Comparison of ENCODE assay signal across 16 cellular contexts in the genomic region with DNA sequence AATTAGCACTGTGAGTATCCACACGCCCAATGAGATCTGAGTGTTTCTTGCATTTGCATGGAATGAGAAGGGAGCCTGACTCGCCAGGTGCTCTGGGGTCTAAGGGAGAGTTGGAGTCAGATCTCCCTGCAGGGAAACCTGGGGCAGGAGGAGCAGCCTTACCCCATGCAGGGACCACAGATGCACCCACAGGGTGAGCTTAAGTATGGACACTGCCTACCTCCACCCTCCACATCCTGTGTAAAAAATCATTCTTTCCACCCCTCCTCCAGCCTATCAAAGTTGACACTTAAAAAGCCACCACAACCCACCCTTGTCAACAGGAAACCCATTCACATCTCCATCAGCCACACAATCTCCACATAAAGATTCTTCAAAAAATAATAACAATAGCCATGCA.
DNase-seq lines count a peak whose midpoint lies in the region; ATAC-seq, FAIRE-seq and TF ChIP-seq lines count a peak whose summit lies in the region.
"Had no signal": no experiment of that assay in that cellular context is flagged by ENCODE, and none has a peak within 500 bp of the region (broad histone marks: within the 10 kb centered on the region; RNA-seq: fewer than 3 reads in every experiment).

No MANE protein-coding gene starts in this region.

- H3K9me2 ChIP-seq in Loucy (replicated peaks; ENCODE audit: low read depth, low read length) = no peaks in the 10 kb centered on the region

- no peaks in the 10 kb centered on the region for H3K36me3 ChIP-seq in Loucy (ENCODE audit: insufficient read depth, low read length)
- no peaks in the 10 kb centered on the region for H3K36me3 ChIP-seq in small intestine (ENCODE audit: control insufficient read depth in 2 of 2, insufficient read depth in 2 of 2, low read length in 2 of 2)
- H3K36me3 ChIP-seq in sigmoid colon = no peaks in the 10 kb centered on the region
- H3K36me3 ChIP-seq: brain microvascular endothelial cell, neural progenitor cell had no signal

- TF ChIP-seq CTCF in Loucy (conservative IDR thresholded peaks at IDR 0.05; ENCODE audit: low read length) (no peak), sigmoid colon (IDR thresholded peaks at IDR 0.05) (no peak)

- H3K4me3 Mint-ChIP-seq in activated naive CD4-positive, alpha-beta T cell treated with anti-CD3 and anti-CD28 coated beads for 36 hours = no peak overlapping the region
- no peak overlapping the region for H3K4me3 Mint-ChIP-seq in activated naive CD8-positive, alpha-beta T cell treated with anti-CD3 and anti-CD28 coated beads for 36 hours
- H3K4me3 Mint-ChIP-seq: neural progenitor cell had no signal

- no peak for TF ChIP-seq EP300 in sigmoid colon (IDR thresholded peaks at IDR 0.05)

- H3K4me2 ChIP-seq in Loucy (ENCODE audit: low read depth, low read length, poor library complexity, severe bottlenecking) = peak overlapping the region; percentile 65
- H3K4me2 ChIP-seq: neural progenitor cell had no signal

- no peak for FAIRE-seq in small intestine (lab: Jason Lieb, UNC)

- no peaks in the 10 kb centered on the region for H3K36me3 Mint-ChIP-seq in activated naive CD4-positive, alpha-beta T cell treated with anti-CD3 and anti-CD28 coated beads for 36 hours (ENCODE audit: low read depth)
- H3K36me3 Mint-ChIP-seq in activated naive CD8-positive, alpha-beta T cell treated with anti-CD3 and anti-CD28 coated beads for 36 hours = peaks cover 2% of the 10 kb centered on the region
- H3K36me3 Mint-ChIP-seq: neural progenitor cell had no signal

- peak overlapping the region; percentile 73 for H3K27ac Mint-ChIP-seq in activated naive CD4-positive, alpha-beta T cell treated with anti-CD3 and anti-CD28 coated beads for 36 hours
- H3K27ac Mint-ChIP-seq in activated naive CD8-positive, alpha-beta T cell treated with anti-CD3 and anti-CD28 coated beads for 36 hours = peak overlapping the region; percentile 79
- H3K27ac Mint-ChIP-seq: neural progenitor cell had no signal

- no peaks in the 10 kb centered on the region for H3K27me3 ChIP-seq in Loucy (ENCODE audit: insufficient read depth, low read length, poor library complexity, severe bottlenecking)
- no peaks in the 10 kb centered on the region for H3K27me3 ChIP-seq in small intestine (ENCODE audit: control insufficient read depth in 2 of 2, insufficient read depth in 2 of 2, low read length in 2 of 2)
- no peaks in the 10 kb centered on the region for H3K27me3 ChIP-seq in sigmoid colon

- H3K79me2 ChIP-seq in Loucy (ENCODE audit: insufficient read depth, low read length) = no peaks in the 10 kb centered on the region

- no peaks in the 10 kb centered on the region for H4K20me1 ChIP-seq in Loucy (ENCODE audit: insufficient read depth, low read length, poor library complexity, severe bottlenecking)

- peaks cover 83% of the 10 kb centered on the region for H3K4me1 Mint-ChIP-seq in activated naive CD4-positive, alpha-beta T cell treated with anti-CD3 and anti-CD28 coated beads for 36 hours (ENCODE audit: low read depth)
- H3K4me1 Mint-ChIP-seq in activated naive CD8-positive, alpha-beta T cell treated with anti-CD3 and anti-CD28 coated beads for 36 hours = peaks cover 84% of the 10 kb centered on the region

- TF ChIP-seq POLR2A in sigmoid colon (IDR thresholded peaks at IDR 0.05) = no peak

- no peaks in the 10 kb centered on the region for H3K9me3 Mint-ChIP-seq in activated naive CD4-positive, alpha-beta T cell treated with anti-CD3 and anti-CD28 coated beads for 36 hours
- no peaks in the 10 kb centered on the region for H3K9me3 Mint-ChIP-seq in activated naive CD8-positive, alpha-beta T cell treated with anti-CD3 and anti-CD28 coated beads for 36 hours
- H3K9me3 Mint-ChIP-seq: neural progenitor cell had no signal

- H3K27me3 Mint-ChIP-seq in activated naive CD4-positive, alpha-beta T cell treated with anti-CD3 and anti-CD28 coated beads for 36 hours (ENCODE audit: low read depth) = no peaks in the 10 kb centered on the region
- H3K27me3 Mint-ChIP-seq in activated naive CD8-positive, alpha-beta T cell treated with anti-CD3 and anti-CD28 coated beads for 36 hours = no peaks in the 10 kb centered on the region

- peaks cover 3% of the 10 kb centered on the region; the same call in 1 of the 2 replicates for H3F3A ChIP-seq in Loucy (ENCODE audit: low read depth)

- no peak overlapping the region for H3K9ac ChIP-seq in Loucy (ENCODE audit: low read depth, low read length, poor library complexity, severe bottlenecking)
- H3K9ac ChIP-seq: neural progenitor cell had no signal

- intact Hi-C loops in activated naive CD4-positive, alpha-beta T cell treated with anti-CD3 and anti-CD28 coated beads for 36 hours (cut with micrococcal nuclease) = loop anchor here (2.0 to 5.0 kb wide), 2 partner anchors 44 to 322 kb away; partner anchors contain the start of gene RSPH14
- intact Hi-C loops in sigmoid colon (cut with DNase I) = no loop called here

- H3K4me3 ChIP-seq in Loucy (ENCODE audit: low read length, poor library complexity, severe bottlenecking) = peak overlapping the region; percentile 36
- H3K4me3 ChIP-seq in small intestine (ENCODE audit: low read depth in 1 of 2, low read length in 2 of 2) = no peak overlapping the region
- no peak overlapping the region for H3K4me3 ChIP-seq in sigmoid colon
- H3K4me3 ChIP-seq: neural progenitor cell had no signal

- H3K4me1 ChIP-seq in Loucy (ENCODE audit: insufficient read depth, low read length, poor library complexity, severe bottlenecking) (peaks cover 78% of the 10 kb centered on the region), small intestine (ENCODE audit: control insufficient read depth in 2 of 2, insufficient read depth in 1 of 2, low read depth in 1 of 2, low read length in 1 of 2) (no peaks in the 10 kb centered on the region), sigmoid colon (peaks cover 0 to 13% (median 4%) of the 10 kb centered on the region in 4 donors)
- H3K4me1 ChIP-seq: neural progenitor cell had no signal

- CTCF ChIA-PET in activated naive CD4-positive, alpha-beta T cell treated with anti-CD3 and anti-CD28 coated beads for 36 hours (lab: Charles Lee) = interaction anchor here (0.7 to 3.2 kb wide), 6 partner anchors 9 to 75 kb away, joined by 3 to 32 read pairs (median 7); no protein-coding TSS in a partner anchor

- 64 to 83% (median 75%) methylated on average over 2 of the region's 2 CpGs for WGBS in small intestine, 3 donors
- 75 to 83% methylated on average over 2 of the region's 2 CpGs for WGBS in sigmoid colon, 2 donors

- no peaks in the 10 kb centered on the region for H3K9me3 ChIP-seq in Loucy (ENCODE audit: insufficient read depth, low read depth, low read length)
- H3K9me3 ChIP-seq in small intestine (ENCODE audit: control insufficient read depth, low read depth) = no peaks in the 10 kb centered on the region
- H3K9me3 ChIP-seq in sigmoid colon = no peaks in the 10 kb centered on the region

- H3K27ac ChIP-seq in small intestine (ENCODE audit: low read depth in 1 of 2, low read length in 1 of 2) = peak overlapping the region in 1 of 2 donors; percentile 56
- H3K27ac ChIP-seq in sigmoid colon = no peak overlapping the region
- H3K27ac ChIP-seq: brain microvascular endothelial cell, neural progenitor cell had no signal

- H2AFZ ChIP-seq in Loucy (ENCODE audit: low read length) = no peak overlapping the region
- H2AFZ ChIP-seq: neural progenitor cell had no signal

- peak; percentile 41 for DNase-seq in activated naive CD4-positive, alpha-beta T cell treated with anti-CD3 and anti-CD28 coated beads for 36 hours
- DNase-seq in activated naive CD4-positive, alpha-beta T cell (lab: John Stamatoyannopoulos, UW) = no peak
- DNase-seq in activated naive CD8-positive, alpha-beta T cell treated with anti-CD3 and anti-CD28 coated beads for 36 hours = peak; percentile 34
- DNase-seq in small intestine = peak; percentile 39
- DNase-seq in sigmoid colon = no peak
- DNase-seq: activated CD8-positive, alpha-beta memory T cell treated with anti-CD3 and anti-CD28 coated beads, Interleukin-2, amount 50 U/mL, for 4 hours; brain microvascular endothelial cell; DMS79; KG1; NCI-H1436; NCI-H226; right cardiac atrium had no signal

- ATAC-seq in HG02798 (IDR thresholded peaks at IDR 0.05; ENCODE audit: poor library complexity, unreplicated experiment) = no peak
- ATAC-seq in HG03108 (IDR thresholded peaks at IDR 0.05; ENCODE audit: unreplicated experiment) = no peak
- ATAC-seq: right cardiac atrium had no signal

Comparison
In these comparisons a context has a peak if more than half of its experiments do, and no peak if none do; other contexts are left out.
1. DNase-seq: peak in activated naive CD4-positive, alpha-beta T cell treated with anti-CD3 and anti-CD28 coated beads for 36 hours (single experiment), activated naive CD8-positive, alpha-beta T cell treated with anti-CD3 and anti-CD28 coated beads for 36 hours (single experiment) and small intestine (single experiment); none in activated naive CD4-positive, alpha-beta T cell (0 of 4) and sigmoid colon (single experiment).